Comparison of ENCODE assay signal across 11 cellular contexts in genomic region chr1:155137550-155137949, GRCh38. TPM values are rescaled to one million over a fixed set of nuclear protein-coding genes. Genes with fewer than 3 reads are reported as not detected.
DNase-seq lines count a peak whose midpoint lies in the region; ATAC-seq and TF ChIP-seq lines count a peak whose summit lies in the region.
"Had no signal": no experiment of that assay in that cellular context is flagged by ENCODE, and none has a peak within 500 bp of the region (broad histone marks: within the 10 kb centered on the region; RNA-seq: fewer than 3 reads in every experiment).

No MANE protein-coding gene starts in this region.

- peak overlapping the region in 9 of 11 experiments; percentile 83 to 94 (median 88); a peak in 16 of 22 replicates for H3K9ac ChIP-seq in BLaER1 treated with 17β-estradiol and CSF1 and Interleukin-3, amounts not matched to agents 10 nM and 100 nM

- CTCF ChIA-PET in HEK293 (lab: Yijun Ruan, JAX) = interaction anchor here (0.7 to 1.9 kb wide), 8 partner anchors 11 to 606 kb away, joined by 3 to 7 read pairs (median 4); partner anchors contain the start of gene KRTCAP2

- no peaks in the 10 kb centered on the region for H3K27me3 Mint-ChIP-seq in activated T-helper 17 cell treated with anti-CD3 and anti-CD28 coated beads, Interleukin-2, amount 50 U/mL, for 72 hours
- peaks cover 5% of the 10 kb centered on the region for H3K27me3 Mint-ChIP-seq in mesothelial cell of epicardium (ENCODE audit: low read depth)

- H3K9me3 Mint-ChIP-seq in activated T-helper 17 cell treated with anti-CD3 and anti-CD28 coated beads, Interleukin-2, amount 50 U/mL, for 72 hours = no peaks in the 10 kb centered on the region
- H3K9me3 Mint-ChIP-seq in mesothelial cell of epicardium = no peaks in the 10 kb centered on the region

- peaks cover 0 to 17% (median 0%) of the 10 kb centered on the region in 11 experiments; a peak in 6 of 22 replicates for H3K9me3 ChIP-seq in BLaER1 treated with 17β-estradiol and CSF1 and Interleukin-3, amounts not matched to agents 10 nM and 100 nM (replicated peaks in 1 of 11)
- no peaks in the 10 kb centered on the region for H3K9me3 ChIP-seq in HEK293 (ENCODE audit: control insufficient read depth, insufficient read depth, low read depth, low read length)

- peak overlapping the region; percentile 95 for H3K4me3 Mint-ChIP-seq in activated T-helper 17 cell treated with anti-CD3 and anti-CD28 coated beads, Interleukin-2, amount 50 U/mL, for 72 hours
- peak overlapping the region; percentile 90 for H3K4me3 Mint-ChIP-seq in mesothelial cell of epicardium

- H3K4me2 ChIP-seq in BLaER1 treated with 17β-estradiol and CSF1 and Interleukin-3, amounts not matched to agents 10 nM and 100 nM = peak overlapping the region; percentile 81 to 99 (median 94)

- TF ChIP-seq CTCF in HEK293 (tag by site-specific recombination; IDR thresholded peaks at IDR 0.05) (no peak), mesothelial cell of epicardium (IDR thresholded peaks at IDR 0.05; ENCODE audit: unreplicated experiment) (no peak)

- no peaks in the 10 kb centered on the region for H3K27me3 ChIP-seq in BLaER1 treated with 17β-estradiol and CSF1 and Interleukin-3, amounts not matched to agents 10 nM and 100 nM

- peaks cover 0 to 16% (median 0%) of the 10 kb centered on the region in 11 experiments; a peak in 6 of 22 replicates for H4K20me1 ChIP-seq in BLaER1 treated with 17β-estradiol and CSF1 and Interleukin-3, amounts not matched to agents 10 nM and 100 nM

- DNase-seq in mesothelial cell of epicardium (ENCODE audit: low spot score in 2 of 2, unreplicated experiment in 2 of 2) (no peak), NCI-H526 treated with DMSO at 0.1 percent for 48 hours (lab: John Stamatoyannopoulos, UW) (no peak), GM19240 (ENCODE audit: insufficient read length, low spot score) (no peak)
- DNase-seq: IMR-90, NCI-H2081 treated with DMSO at 0.1 percent for 48 hours had no signal

- H3K4me3 ChIP-seq in BLaER1 treated with 17β-estradiol and CSF1 and Interleukin-3, amounts not matched to agents 10 nM and 100 nM = peak overlapping the region in 9 of 10 experiments; percentile 68 to 81 (median 71); a peak in 12 of 20 replicates
- H3K4me3 ChIP-seq in HEK293 (ENCODE audit: low read depth, low read length) = no peak overlapping the region

- H3K4me1 ChIP-seq in BLaER1 treated with 17β-estradiol and CSF1 and Interleukin-3, amounts not matched to agents 10 nM and 100 nM = peaks cover 45 to 56% (median 53%) of the 10 kb centered on the region in 10 experiments
- H3K4me1 ChIP-seq in HEK293 (ENCODE audit: control insufficient read depth, insufficient read depth, low read length) = no peaks in the 10 kb centered on the region

- H3K27ac ChIP-seq in BLaER1 treated with 17β-estradiol and CSF1 and Interleukin-3, amounts not matched to agents 10 nM and 100 nM = peak overlapping the region in 6 of 11 experiments; percentile 8 to 97 (median 91); a peak in 9 of 22 replicates
- H3K27ac ChIP-seq in HEK293 (ENCODE audit: extremely low read depth, low read depth, low read length) = no peak overlapping the region

- peaks cover 58% of the 10 kb centered on the region for H3K36me3 Mint-ChIP-seq in activated T-helper 17 cell treated with anti-CD3 and anti-CD28 coated beads, Interleukin-2, amount 50 U/mL, for 72 hours (ENCODE audit: low read depth)
- peaks cover 14% of the 10 kb centered on the region for H3K36me3 Mint-ChIP-seq in mesothelial cell of epicardium

- H3K4me1 Mint-ChIP-seq in activated T-helper 17 cell treated with anti-CD3 and anti-CD28 coated beads, Interleukin-2, amount 50 U/mL, for 72 hours = peaks cover 24% of the 10 kb centered on the region
- peaks cover 45% of the 10 kb centered on the region for H3K4me1 Mint-ChIP-seq in mesothelial cell of epicardium

- H3K27ac Mint-ChIP-seq in activated T-helper 17 cell treated with anti-CD3 and anti-CD28 coated beads, Interleukin-2, amount 50 U/mL, for 72 hours = peak overlapping the region; percentile 98
- H3K27ac Mint-ChIP-seq in mesothelial cell of epicardium = peak overlapping the region; percentile 31

- peaks cover 13 to 43% (median 29%) of the 10 kb centered on the region in 11 experiments for H3K36me3 ChIP-seq in BLaER1 treated with 17β-estradiol and CSF1 and Interleukin-3, amounts not matched to agents 10 nM and 100 nM
- H3K36me3 ChIP-seq in HEK293 (ENCODE audit: control insufficient read depth in 2 of 2, insufficient read depth in 1 of 2, low read length in 2 of 2) = peaks cover 1 to 39% of the 10 kb centered on the region in 2 experiments; a peak in 2 of 3 replicates

- POLR2A ChIA-PET in HEK293 (lab: Yijun Ruan, JAX) = interaction anchor here (1.0 to 1.6 kb wide), 3 partner anchors 12 to 87 kb away, joined by 3 to 7 read pairs (median 3); no protein-coding TSS in a partner anchor

- no peak for ATAC-seq in activated T-helper 17 cell treated with anti-CD3 and anti-CD28 coated beads, Interleukin-2, amount 50 U/mL, for 72 hours (replicated peaks)
- ATAC-seq in GM19328 (IDR thresholded peaks at IDR 0.05; ENCODE audit: unreplicated experiment) = no peak
- no peak for ATAC-seq in GM21390 (IDR thresholded peaks at IDR 0.05; ENCODE audit: unreplicated experiment)

TF ChIP-seq in HEK293, 187 proteins besides CTCF, POLR2A, EP300 and RAD21:
- TF ChIP-seq PRDM1 (tag by site-specific recombination; IDR thresholded peaks at IDR 0.05) = 0 out of 2 replicates have a peak, but pooled peaks have one; percentile 21
- TF ChIP-seq ZNF514 (tag by site-specific recombination; IDR thresholded peaks at IDR 0.05) = no peak

RNA-seq across cellular contexts. Expression of gene SLC50A1, which starts 1.9 kb away (rescaled TPM):
- 10 to 100 TPM; 42.8 to 47.3 TPM for total RNA-seq in activated T-helper 17 cell treated with anti-CD3 and anti-CD28 coated beads, Interleukin-2, amount 50 U/mL, for 72 hours
- total RNA-seq in mesothelial cell of epicardium = 25.6 to 33.5 TPM (median 25.9 TPM) in 3 replicates

RNA-seq across cellular contexts. Expression of gene DPM3, which starts 2.8 kb away (rescaled TPM):
- total RNA-seq in activated T-helper 17 cell treated with anti-CD3 and anti-CD28 coated beads, Interleukin-2, amount 50 U/mL, for 72 hours = 10 to 100 TPM; 29.4 to 40.6 TPM
- total RNA-seq in mesothelial cell of epicardium = 49.7 to 60.9 TPM (median 54.1 TPM) in 3 replicates

RNA-seq across cellular contexts. Expression of gene EFNA1, which starts 9.9 kb away (rescaled TPM):
- total RNA-seq in activated T-helper 17 cell treated with anti-CD3 and anti-CD28 coated beads, Interleukin-2, amount 50 U/mL, for 72 hours = under 1 TPM in 1 of 2 donors, not detected in 1; 0.48 TPM
- total RNA-seq in mesothelial cell of epicardium = 92.4 to 94.8 TPM (median 93.1 TPM) in 3 replicates
- total RNA-seq: fibroblast of villous mesenchyme had no signal

RNA-seq across cellular contexts. Expression of gene KRTCAP2, which starts 35.6 kb away (rescaled TPM):
- total RNA-seq in activated T-helper 17 cell treated with anti-CD3 and anti-CD28 coated beads, Interleukin-2, amount 50 U/mL, for 72 hours = 100 to 1,000 TPM; 108 to 166 TPM
- 120 to 143 TPM (median 123 TPM) in 3 replicates for total RNA-seq in mesothelial cell of epicardium

RNA-seq across cellular contexts. Expression of gene TRIM46, which starts 36.1 kb away (rescaled TPM):
- total RNA-seq in activated T-helper 17 cell treated with anti-CD3 and anti-CD28 coated beads, Interleukin-2, amount 50 U/mL, for 72 hours = 10 to 100 TPM; 10.6 to 16.6 TPM
- total RNA-seq in mesothelial cell of epicardium = 5.7 to 6.6 TPM (median 6.3 TPM) in 3 replicates

Comparison
In these comparisons a context has a peak if more than half of its experiments do, and no peak if none do; other contexts are left out.
1. RNA of gene EFNA1, which starts 9.9 kb away (total RNA-seq): 92.4 to 94.8 TPM in mesothelial cell of epicardium; 0.48 TPM in activated T-helper 17 cell treated with anti-CD3 and anti-CD28 coated beads, Interleukin-2, amount 50 U/mL, for 72 hours; every median in the first group is over 10 times any median in the second.